Comparison of ENCODE assay signal across 23 cellular contexts in the genomic region with DNA sequence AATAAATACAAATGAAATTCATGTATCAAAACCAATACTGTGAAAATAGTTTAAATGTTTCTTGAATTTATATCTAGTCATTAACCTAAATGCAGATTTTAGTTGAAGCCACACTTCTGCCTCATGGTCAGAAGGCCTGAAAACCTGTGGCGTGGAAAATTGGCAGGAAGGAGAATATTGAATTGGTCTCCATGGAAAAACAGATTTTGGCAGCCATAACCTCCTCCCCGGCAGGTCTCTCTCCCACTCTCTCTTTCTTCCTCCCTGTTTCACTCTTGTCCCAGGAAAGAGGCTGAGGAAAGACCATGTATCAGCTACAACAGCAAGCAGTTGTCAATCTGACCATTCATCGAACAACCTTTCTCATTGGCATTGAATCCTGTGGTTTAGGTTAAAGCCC.
DNase-seq lines count a peak whose midpoint lies in the region; ATAC-seq, FAIRE-seq and TF ChIP-seq lines count a peak whose summit lies in the region.
"Had no signal": no experiment of that assay in that cellular context is flagged by ENCODE, and none has a peak within 500 bp of the region (broad histone marks: within the 10 kb centered on the region; RNA-seq: fewer than 3 reads in every experiment).

No MANE protein-coding gene starts in this region.

- in situ Hi-C loops in HepG2 (cut with HindIII; ENCODE audit: extremely low pct_ligation_motif_present, low pct_unique_long_range_greater_than_20kb) = no loop called here

- intact Hi-C loops in HepG2 (cut with micrococcal nuclease; ENCODE audit: unreplicated experiment) = no loop called here
- intact Hi-C loops in CD8-positive, alpha-beta T cell (cut with DNase I, micrococcal nuclease) = loop anchor here in 1 of 2 experiments (2.0 kb wide), 1 partner anchor 17 kb away; no protein-coding TSS in a partner anchor

- no peak overlapping the region for H4K91ac ChIP-seq in neuronal stem cell (ENCODE audit: low read depth, low read length, poor library complexity)

- TF ChIP-seq RAD21 in liver (IDR thresholded peaks at IDR 0.05) = no peak
- no peak for TF ChIP-seq RAD21 in HepG2 (CRISPR knock-in tag; IDR thresholded peaks at IDR 0.05)

- no peak overlapping the region for H3K4me3 Mint-ChIP-seq in nephron
- H3K4me3 Mint-ChIP-seq in CD8-positive, alpha-beta T cell = no peak overlapping the region
- H3K4me3 Mint-ChIP-seq: CD14-positive monocyte; CD4-positive, alpha-beta memory T cell; HFFc6; IgD-negative memory B cell had no signal

- no peak overlapping the region for H3K14ac ChIP-seq in neuronal stem cell (ENCODE audit: low read length)

- H3K9me3 ChIP-seq in liver (ENCODE audit: control insufficient read depth in 4 of 4, low read length in 3 of 4) = no peaks in the 10 kb centered on the region
- H3K9me3 ChIP-seq in HepG2 (ENCODE audit: low read length) = no peaks in the 10 kb centered on the region
- H3K9me3 ChIP-seq in endocrine pancreas (ENCODE audit: control insufficient read depth, low read length) = no peaks in the 10 kb centered on the region
- no peaks in the 10 kb centered on the region for H3K9me3 ChIP-seq in neuronal stem cell (replicated peaks in 1 of 2; ENCODE audit: control insufficient read depth in 2 of 2, insufficient read depth in 1 of 2, low read depth in 1 of 2, low read length in 2 of 2)
- no peaks in the 10 kb centered on the region for H3K9me3 ChIP-seq in CD8-positive, alpha-beta T cell (ENCODE audit: low read length)
- H3K9me3 ChIP-seq: BLaER1 had no signal

- no TSS peak for BruUV-seq in HepG2 (replicated peaks; lab: Mats Ljungman, UMichigan)

- H3K27ac ChIP-seq in liver (ENCODE audit: low read depth in 1 of 2, low read length in 2 of 2) (peak overlapping the region in 1 of 2 donors; percentile 68), HepG2 (ENCODE audit: extremely low read length, insufficient read depth, low read length) (no peak overlapping the region), neuronal stem cell (replicated peaks; ENCODE audit: low read length) (no peak overlapping the region)
- H3K27ac ChIP-seq in CD8-positive, alpha-beta T cell (ENCODE audit: low read depth, low read length) = no peak overlapping the region
- H3K27ac ChIP-seq: BLaER1, GM23248 had no signal

- no peaks in the 10 kb centered on the region for H3K9me3 Mint-ChIP-seq in nephron
- H3K9me3 Mint-ChIP-seq in CD8-positive, alpha-beta T cell = no peaks in the 10 kb centered on the region
- H3K9me3 Mint-ChIP-seq: CD14-positive monocyte; CD4-positive, alpha-beta memory T cell; HFFc6 had no signal

- POLR2A ChIA-PET in HepG2 (lab: Yijun Ruan, JAX) = no interaction called here
- POLR2A ChIA-PET in CD8-positive, alpha-beta T cell (lab: Charles Lee) = no interaction called here

- no peak for TF ChIP-seq CTCF in liver (IDR thresholded peaks at IDR 0.05; ENCODE audit: low read depth, low read length, missing input control)
- TF ChIP-seq CTCF in HepG2 (CRISPR knock-in tag; IDR thresholded peaks at IDR 0.05) = no peak
- no peak for TF ChIP-seq CTCF in nephron (IDR thresholded peaks at IDR 0.05; ENCODE audit: unreplicated experiment in 3 of 3)
- no peak for TF ChIP-seq CTCF in CD8-positive, alpha-beta T cell (IDR thresholded peaks at IDR 0.05)

- no peak overlapping the region for H2BK120ac ChIP-seq in neuronal stem cell (ENCODE audit: low read depth, low read length)

- H4K8ac ChIP-seq in neuronal stem cell (ENCODE audit: low read depth, low read length) = no peak overlapping the region

- H2AFZ ChIP-seq in HepG2 (ENCODE audit: low read length) (no peak overlapping the region), neuronal stem cell (ENCODE audit: low read length) (no peak overlapping the region)
- H2AFZ ChIP-seq: GM23248 had no signal

- H3K27ac Mint-ChIP-seq in nephron = peak overlapping the region; percentile 84 to 95 (median 86)
- H3K27ac Mint-ChIP-seq in CD8-positive, alpha-beta T cell = no peak overlapping the region
- H3K27ac Mint-ChIP-seq: CD14-positive monocyte; CD4-positive, alpha-beta memory T cell; HFFc6; IgD-negative memory B cell had no signal

- no peaks in the 10 kb centered on the region for H3K36me3 Mint-ChIP-seq in nephron (ENCODE audit: low read depth)
- no peaks in the 10 kb centered on the region for H3K36me3 Mint-ChIP-seq in CD8-positive, alpha-beta T cell
- H3K36me3 Mint-ChIP-seq: CD14-positive monocyte; CD4-positive, alpha-beta memory T cell had no signal

- H3K23ac ChIP-seq in neuronal stem cell (ENCODE audit: low read depth, low read length, poor library complexity) = no peak overlapping the region

- no peak overlapping the region for H2BK15ac ChIP-seq in neuronal stem cell (ENCODE audit: low read length)

- TF ChIP-seq EP300 in HepG2 (IDR thresholded peaks at IDR 0.05; ENCODE audit: low read depth in 2 of 2, low read length in 2 of 2) (no peak), HepG2 (CRISPR knock-in tag; IDR thresholded peaks at IDR 0.05; ENCODE audit: borderline replicate concordance) (no peak)

- TF ChIP-seq POLR2A in HepG2 (IDR thresholded peaks at IDR 0.05; ENCODE audit: insufficient read depth in 1 of 2, low read depth in 2 of 2, low read length in 2 of 2) = no peak

- H2BK5ac ChIP-seq in neuronal stem cell (ENCODE audit: low read length) = no peak overlapping the region

- no peaks in the 10 kb centered on the region for H3K79me2 ChIP-seq in HepG2 (ENCODE audit: insufficient read depth, low read length)

- FAIRE-seq in HepG2 (lab: Jason Lieb, UNC) = no peak
- FAIRE-seq: GM12892, HTR-8/SVneo had no signal

- H3K79me1 ChIP-seq in neuronal stem cell (ENCODE audit: low read depth, low read length) = no peaks in the 10 kb centered on the region

- H3K36me3 ChIP-seq in liver (ENCODE audit: control insufficient read depth in 4 of 4, insufficient read depth in 3 of 4, low read depth in 1 of 4, low read length in 3 of 4) (no peaks in the 10 kb centered on the region), HepG2 (replicated peaks in 1 of 2; ENCODE audit: control insufficient read depth in 1 of 2, insufficient read depth in 2 of 2, low read length in 2 of 2) (no peaks in the 10 kb centered on the region), endocrine pancreas (ENCODE audit: control insufficient read depth, insufficient read depth, low read length) (no peaks in the 10 kb centered on the region), neuronal stem cell (replicated peaks in 1 of 2; ENCODE audit: control insufficient read depth in 2 of 2, insufficient read depth in 2 of 2, low read length in 2 of 2) (no peaks in the 10 kb centered on the region)
- no peaks in the 10 kb centered on the region for H3K36me3 ChIP-seq in CD8-positive, alpha-beta T cell (ENCODE audit: insufficient read depth, low read length)
- H3K36me3 ChIP-seq: BLaER1 had no signal

- peaks cover 0 to 7% (median 5%) of the 10 kb centered on the region in 4 donors for H3K4me1 ChIP-seq in liver (ENCODE audit: control insufficient read depth in 4 of 4, insufficient read depth in 4 of 4, low read length in 3 of 4)
- H3K4me1 ChIP-seq in HepG2 (ENCODE audit: insufficient read depth, low read length) = peaks cover 22% of the 10 kb centered on the region
- H3K4me1 ChIP-seq in endocrine pancreas (ENCODE audit: control insufficient read depth, insufficient read depth, low read length) = peaks cover 11% of the 10 kb centered on the region
- H3K4me1 ChIP-seq in neuronal stem cell (ENCODE audit: control insufficient read depth in 2 of 2, insufficient read depth in 1 of 2, low read depth in 1 of 2, low read length in 2 of 2) = no peaks in the 10 kb centered on the region
- H3K4me1 ChIP-seq in CD8-positive, alpha-beta T cell (ENCODE audit: insufficient read depth, low read length) = no peaks in the 10 kb centered on the region
- H3K4me1 ChIP-seq: BLaER1 had no signal

- ATAC-seq in HepG2 = no peak
- no peak for ATAC-seq in CD8-positive, alpha-beta T cell
- ATAC-seq: HCT116 had no signal

- no peak for DNase-seq in HepG2 (ENCODE audit: low spot score)
- no peak for DNase-seq in neuronal stem cell (ENCODE audit: low spot score)
- no peak for DNase-seq in CD8-positive, alpha-beta T cell
- no peak for DNase-seq in NCI-H1417 (lab: John Stamatoyannopoulos, UW)
- DNase-seq: 8988T; Calu3; CD4-positive, alpha-beta memory T cell; DMS 273 treated with DMSO at 0.1 percent for 48 hours; DMS79; GDM1; GM23248; H7; HFFc6; KBM-7 had no signal

- peaks cover 5% of the 10 kb centered on the region for H3K27me3 Mint-ChIP-seq in nephron (ENCODE audit: low read depth)
- H3K27me3 Mint-ChIP-seq in CD8-positive, alpha-beta T cell (ENCODE audit: low read depth) = no peaks in the 10 kb centered on the region

- H3K18ac ChIP-seq in neuronal stem cell (ENCODE audit: low read length) = no peak overlapping the region

- WGBS in liver = 68% methylated on average over 3 of the region's 3 CpGs
- 92% methylated on average over 3 of the region's 3 CpGs for WGBS in HepG2 (ENCODE audit: low lambda C conversion rate)
- no CpG with 5 or more reads among the region's 3 CpGs for WGBS in neuronal stem cell (ENCODE audit: extremely low coverage in 2 of 2, insufficient read length in 2 of 2, insufficient replicate concordance in 1 of 2), 2 donors

- no peak overlapping the region for H2BK12ac ChIP-seq in neuronal stem cell (ENCODE audit: low read length)

- H2AK5ac ChIP-seq in neuronal stem cell (ENCODE audit: low read depth, low read length) = no peak overlapping the region

- H3K4me3 ChIP-seq in liver (ENCODE audit: low read depth in 1 of 3, low read length in 3 of 3) = peak overlapping the region in 1 of 3 donors; percentile 46
- H3K4me3 ChIP-seq in HepG2 (replicated peaks in 1 of 3; ENCODE audit: insufficient read depth in 1 of 3, low read depth in 2 of 3, low read length in 3 of 3) = no peak overlapping the region
- H3K4me3 ChIP-seq in endocrine pancreas (ENCODE audit: control insufficient read depth, insufficient read depth, low read length) = peak overlapping the region; percentile 12
- no peak overlapping the region for H3K4me3 ChIP-seq in neuronal stem cell (ENCODE audit: low read length in 2 of 2)
- H3K4me3 ChIP-seq in CD8-positive, alpha-beta T cell (ENCODE audit: low read depth, low read length) = no peak overlapping the region
- H3K4me3 ChIP-seq: BLaER1, GM23248 had no signal

- CTCF ChIA-PET in HepG2 (lab: Yijun Ruan, JAX; ENCODE audit: low intra/inter-chr PET ratio, low total read pairs) = no interaction called here
- CTCF ChIA-PET in CD8-positive, alpha-beta T cell (lab: Charles Lee) = no interaction called here

- H3K4ac ChIP-seq in neuronal stem cell (ENCODE audit: low read length) = no peak overlapping the region

- H3K9ac ChIP-seq in liver (ENCODE audit: low read depth in 1 of 2, low read length in 2 of 2) (no peak overlapping the region), HepG2 (ENCODE audit: insufficient read depth, low read depth, low read length) (no peak overlapping the region), endocrine pancreas (ENCODE audit: control insufficient read depth, insufficient read depth, low read length) (no peak overlapping the region), neuronal stem cell (ENCODE audit: low read depth, low read length, poor library complexity) (no peak overlapping the region)
- H3K9ac ChIP-seq: BLaER1, GM23248 had no signal

- H3K27me3 ChIP-seq in liver (ENCODE audit: control insufficient read depth in 4 of 4, insufficient read depth in 4 of 4, low read length in 3 of 4) (no peaks in the 10 kb centered on the region), HepG2 (ENCODE audit: control insufficient read depth in 1 of 2, insufficient read depth in 2 of 2, low read length in 2 of 2) (no peaks in the 10 kb centered on the region), endocrine pancreas (ENCODE audit: control insufficient read depth, insufficient read depth, low read length) (no peaks in the 10 kb centered on the region), neuronal stem cell (ENCODE audit: control insufficient read depth in 3 of 3, insufficient read depth in 3 of 3, low read depth in 1 of 3, low read length in 3 of 3) (peaks cover 0 to 2% (median 0%) of the 10 kb centered on the region in 3 experiments)
- no peaks in the 10 kb centered on the region for H3K27me3 ChIP-seq in CD8-positive, alpha-beta T cell (ENCODE audit: insufficient read depth, low read length)
- H3K27me3 ChIP-seq: BLaER1 had no signal

- H3K4me2 ChIP-seq in HepG2 (ENCODE audit: low read depth, low read length) (no peak overlapping the region; the same call in 1 of the 2 replicates), neuronal stem cell (ENCODE audit: insufficient read depth, low read length, poor library complexity, severe bottlenecking) (no peak overlapping the region)
- H3K4me2 ChIP-seq: BLaER1 had no signal

- no peaks in the 10 kb centered on the region for H4K20me1 ChIP-seq in HepG2 (ENCODE audit: insufficient read depth, low read length)
- H4K20me1 ChIP-seq: BLaER1 had no signal

- H3K4me1 Mint-ChIP-seq in nephron = peaks cover 39% of the 10 kb centered on the region
- H3K4me1 Mint-ChIP-seq in CD8-positive, alpha-beta T cell (ENCODE audit: low read depth) = no peaks in the 10 kb centered on the region
- H3K4me1 Mint-ChIP-seq: CD14-positive monocyte; CD4-positive, alpha-beta memory T cell had no signal
